13 cellular contexts compared by ENCODE assay signal in the genomic region with DNA sequence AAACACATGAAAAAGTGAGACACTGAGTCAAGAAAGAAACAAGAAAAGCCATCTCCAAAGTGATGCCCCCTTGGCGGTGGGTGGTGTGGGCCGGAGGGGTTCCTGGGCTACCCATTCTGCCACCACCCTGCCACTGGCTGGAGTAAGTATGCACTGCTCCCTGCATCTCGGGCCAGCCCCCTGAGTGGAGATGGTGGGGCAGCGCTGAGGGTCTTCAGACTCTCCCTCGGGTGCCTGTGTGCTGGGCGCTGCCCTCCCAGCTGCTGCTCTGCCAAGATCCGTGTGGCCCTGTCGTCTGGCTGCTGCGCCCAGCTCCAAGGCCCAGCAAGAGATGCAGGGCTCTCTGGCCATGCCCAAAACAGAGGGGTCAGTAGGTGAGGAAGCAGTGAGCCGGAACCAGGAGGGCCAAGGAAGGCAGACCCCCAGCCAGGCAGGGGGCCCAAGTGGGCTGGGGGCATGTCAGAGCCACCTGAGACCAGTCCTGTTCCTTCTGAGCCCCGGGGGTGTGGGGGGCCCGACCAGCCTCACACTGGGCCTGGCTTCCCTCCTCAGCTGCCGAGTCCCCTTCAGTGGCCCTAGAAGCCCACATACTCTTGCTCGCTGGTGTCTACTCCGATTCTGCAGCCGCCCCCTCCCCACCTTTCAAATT. TPM values are rescaled to one million over a fixed set of nuclear protein-coding genes. Genes with fewer than 3 reads are reported as not detected.
A peak's percentile ranks its signal among the peaks of the same experiment; 100 is the strongest.
DNase-seq lines count a peak whose midpoint lies in the region; ATAC-seq and TF ChIP-seq lines count a peak whose summit lies in the region.
"Had no signal": no experiment of that assay in that cellular context is flagged by ENCODE, and none has a peak within 500 bp of the region (broad histone marks: within the 10 kb centered on the region; RNA-seq: fewer than 3 reads in every experiment).

No MANE protein-coding gene starts in this region.

- peak overlapping the region; percentile 30 for H2BK15ac ChIP-seq in mesenchymal stem cell (ENCODE audit: low read depth, poor library complexity, severe bottlenecking)

- H3K27ac ChIP-seq in mesenchymal stem cell (ENCODE audit: low read length, poor library complexity, severe bottlenecking) (no peak overlapping the region), upper lobe of right lung (peak overlapping the region; percentile 80), prostate gland (no peak overlapping the region)

- no peak overlapping the region for H2AK5ac ChIP-seq in mesenchymal stem cell (ENCODE audit: low read length, severe bottlenecking)

- TF ChIP-seq CTCF in upper lobe of right lung (IDR thresholded peaks at IDR 0.05) (no peak), prostate gland (IDR thresholded peaks at IDR 0.05) (no peak)

- H3K9me3 Mint-ChIP-seq in activated naive CD4-positive, alpha-beta T cell treated with anti-CD3 and anti-CD28 coated beads, Interleukin-2, amount 10 ng/mL, durations not matched to agents 7 days and 5 days = no peaks in the 10 kb centered on the region

- H3K27me3 ChIP-seq in mesenchymal stem cell (ENCODE audit: control insufficient read depth in 1 of 2, insufficient read depth in 1 of 2, low read length in 2 of 2) = peaks cover 12 to 48% of the 10 kb centered on the region in 2 experiments
- H3K27me3 ChIP-seq in upper lobe of right lung = no peaks in the 10 kb centered on the region
- H3K27me3 ChIP-seq in prostate gland (replicated peaks; ENCODE audit: insufficient read depth) = no peaks in the 10 kb centered on the region
- H3K27me3 ChIP-seq: pancreas had no signal

- intact Hi-C loops in upper lobe of right lung (cut with DNase I) = no loop called here
- intact Hi-C loops in prostate gland (cut with DNase I) = no loop called here

- peak; percentile 17 for DNase-seq in stimulated activated CD4-positive, alpha-beta T cell treated with anti-CD3 and anti-CD28 coated beads, Interleukin-4, amount 100 ng/mL, for 24 hours
- no peak for DNase-seq in stimulated activated CD4-positive, alpha-beta T cell treated with anti-CD3 and anti-CD28 coated beads, Interleukin-4, amount 100 ng/mL, for 4 hours
- DNase-seq in activated naive CD4-positive, alpha-beta T cell treated with anti-CD3 and anti-CD28 coated beads, Interleukin-2, amount 10 ng/mL, durations not matched to agents 7 days and 5 days = no peak
- DNase-seq in mesenchymal stem cell = no peak
- DNase-seq in upper lobe of right lung = no peak
- no peak for DNase-seq in prostate gland (ENCODE audit: low spot score)
- no peak for DNase-seq in NCI-H128 (lab: John Stamatoyannopoulos, UW; ENCODE audit: unreplicated experiment)
- DNase-seq: GOT3; NCI-H1436; NK-92 treated with Interleukin-12 subunit alpha and Interleukin-12 subunit beta, amount 100 ng/mL, for 24 hours; SW 1271 had no signal

- no peak for TF ChIP-seq POLR2A in prostate gland (IDR thresholded peaks at IDR 0.05)

- WGBS in mesenchymal stem cell = 95% methylated on average over 16 of the region's 16 CpGs
- 78% methylated on average over 15 of the region's 16 CpGs for WGBS in prostate gland

- H3K79me1 ChIP-seq in mesenchymal stem cell (replicated peaks; ENCODE audit: low read length, poor library complexity, severe bottlenecking) = no peaks in the 10 kb centered on the region

- H2AFZ ChIP-seq in mesenchymal stem cell (ENCODE audit: low read depth, low read length) = no peak overlapping the region

- H3K23ac ChIP-seq in mesenchymal stem cell (ENCODE audit: low read length in 2 of 2) = no peak overlapping the region

- H3K9me3 ChIP-seq in mesenchymal stem cell (ENCODE audit: control insufficient read depth, low read length) = no peaks in the 10 kb centered on the region
- H3K9me3 ChIP-seq in upper lobe of right lung = no peaks in the 10 kb centered on the region
- no peaks in the 10 kb centered on the region for H3K9me3 ChIP-seq in prostate gland
- H3K9me3 ChIP-seq: pancreas had no signal

- H3K14ac ChIP-seq in mesenchymal stem cell (ENCODE audit: low read length in 2 of 2) = no peak overlapping the region

- no peak overlapping the region for H2BK5ac ChIP-seq in mesenchymal stem cell (ENCODE audit: low read depth, low read length, poor library complexity, severe bottlenecking)

- H3K4me3 ChIP-seq in mesenchymal stem cell (ENCODE audit: insufficient read depth in 1 of 2, low read depth in 1 of 2, low read length in 2 of 2) = no peak overlapping the region
- no peak overlapping the region for H3K4me3 ChIP-seq in upper lobe of right lung
- H3K4me3 ChIP-seq in prostate gland = no peak overlapping the region

- H3K4me1 ChIP-seq in mesenchymal stem cell (ENCODE audit: control insufficient read depth, insufficient read depth, low read depth, low read length) = peaks cover 12% of the 10 kb centered on the region
- peaks cover 39% of the 10 kb centered on the region for H3K4me1 ChIP-seq in upper lobe of right lung
- no peaks in the 10 kb centered on the region for H3K4me1 ChIP-seq in prostate gland (replicated peaks)

- no peaks in the 10 kb centered on the region for H3K36me3 ChIP-seq in mesenchymal stem cell (ENCODE audit: control insufficient read depth in 1 of 2, insufficient read depth in 2 of 2, low read depth in 1 of 2, low read length in 2 of 2)
- no peaks in the 10 kb centered on the region for H3K36me3 ChIP-seq in upper lobe of right lung
- H3K36me3 ChIP-seq in prostate gland = no peaks in the 10 kb centered on the region
- H3K36me3 ChIP-seq: pancreas had no signal

- no peak overlapping the region for H3K18ac ChIP-seq in mesenchymal stem cell (ENCODE audit: low read depth in 1 of 2, low read length in 2 of 2)

- H3K27ac Mint-ChIP-seq in activated naive CD4-positive, alpha-beta T cell treated with anti-CD3 and anti-CD28 coated beads, Interleukin-2, amount 10 ng/mL, durations not matched to agents 7 days and 5 days = peak overlapping the region; percentile 90

- peak overlapping the region in 1 of 2 experiments; percentile 10 for H3K4ac ChIP-seq in mesenchymal stem cell (ENCODE audit: low read depth in 1 of 2, low read length in 2 of 2)

- CTCF ChIA-PET in activated naive CD4-positive, alpha-beta T cell treated with anti-CD3 and anti-CD28 coated beads, Interleukin-2, amount 10 ng/mL, durations not matched to agents 7 days and 5 days (lab: Charles Lee) = interaction anchor here (2.0 to 10.1 kb wide), 3 partner anchors 14 to 35 kb away, joined by 5 to 111 read pairs (median 12); no protein-coding TSS in a partner anchor

- H2BK12ac ChIP-seq in mesenchymal stem cell (ENCODE audit: low read length in 2 of 2) = no peak overlapping the region

- no peak overlapping the region for H3K9ac ChIP-seq in mesenchymal stem cell (ENCODE audit: low read length)

- no peak for ATAC-seq in upper lobe of right lung
- ATAC-seq in GM21515 (IDR thresholded peaks at IDR 0.05; ENCODE audit: unreplicated experiment) = no peak

- peak overlapping the region; percentile 83 for H3K4me3 Mint-ChIP-seq in activated naive CD4-positive, alpha-beta T cell treated with anti-CD3 and anti-CD28 coated beads, Interleukin-2, amount 10 ng/mL, durations not matched to agents 7 days and 5 days

- H3K27me3 Mint-ChIP-seq in activated naive CD4-positive, alpha-beta T cell treated with anti-CD3 and anti-CD28 coated beads, Interleukin-2, amount 10 ng/mL, durations not matched to agents 7 days and 5 days = no peaks in the 10 kb centered on the region

- peaks cover 66% of the 10 kb centered on the region for H3K4me1 Mint-ChIP-seq in activated naive CD4-positive, alpha-beta T cell treated with anti-CD3 and anti-CD28 coated beads, Interleukin-2, amount 10 ng/mL, durations not matched to agents 7 days and 5 days

- peaks cover 50% of the 10 kb centered on the region for H3K36me3 Mint-ChIP-seq in activated naive CD4-positive, alpha-beta T cell treated with anti-CD3 and anti-CD28 coated beads, Interleukin-2, amount 10 ng/mL, durations not matched to agents 7 days and 5 days

- no peak overlapping the region for H2BK120ac ChIP-seq in mesenchymal stem cell (ENCODE audit: low read depth, low read length)

- H4K91ac ChIP-seq in mesenchymal stem cell (ENCODE audit: low read length) = peak overlapping the region; percentile 20

- H4K8ac ChIP-seq in mesenchymal stem cell (ENCODE audit: low read length) = no peak overlapping the region

- H3K4me2 ChIP-seq in mesenchymal stem cell (ENCODE audit: low read length, poor library complexity, severe bottlenecking) = no peak overlapping the region

RNA-seq across cellular contexts. Expression of gene GPR132, which starts 5.2 kb away (rescaled TPM):
- 0.03 TPM for polyA plus RNA-seq in mesenchymal stem cell (2013, experiment 1 of 2)
- polyA plus RNA-seq in mesenchymal stem cell (2013, experiment 2 of 2) = 0.01 TPM
- total RNA-seq in upper lobe of right lung (6.7 TPM), prostate gland (1 to 10 TPM in 1 of 2 donors, under 1 TPM in 1; 0.68 to 1.4 TPM)

RNA-seq across cellular contexts. Expression of gene CDCA4, which starts 39.2 kb away (rescaled TPM):
- 8.8 TPM for polyA plus RNA-seq in mesenchymal stem cell (2013, experiment 1 of 2)
- 8.9 TPM for polyA plus RNA-seq in mesenchymal stem cell (2013, experiment 2 of 2)
- 4.1 TPM for total RNA-seq in upper lobe of right lung
- 10 to 100 TPM; 12.3 to 17.6 TPM for total RNA-seq in prostate gland
